8 cellular contexts compared by ENCODE assay signal in genomic region chr6:27831434-27832081, GRCh38.
DNase-seq lines count a peak whose midpoint lies in the region; ATAC-seq, FAIRE-seq and TF ChIP-seq lines count a peak whose summit lies in the region.
"Not testable (repeated sequence)": the region's sequence is repeated elsewhere in the genome, so short reads cannot be mapped to it uniquely, and the experiment has no call there.

No MANE protein-coding gene starts in this region.

- peak overlapping the region; percentile 96 for H3K27ac ChIP-seq in HUES64 (ENCODE audit: low read depth, low read length)
- peak overlapping the region; percentile 97 for H3K27ac ChIP-seq in OCI-LY7 (ENCODE audit: low read depth, low read length, poor library complexity, severe bottlenecking)
- peak overlapping the region; percentile 67 for H3K27ac ChIP-seq in endothelial cell of umbilical vein (ENCODE audit: insufficient read depth, low read depth, low read length)

- peak overlapping the region; percentile 96 for H3K27ac Mint-ChIP-seq in stimulated activated memory B cell treated with anti-CD40 and anti-IgM and Interleukin-4, amounts not matched to agents 10 μg/mL and 1 μg/mL and 100 μg/mL, for 72 hours

- peaks cover 11% of the 10 kb centered on the region; the same call in 1 of the 2 replicates for H3K79me2 ChIP-seq in OCI-LY7 (ENCODE audit: insufficient read depth, low read depth, low read length)
- H3K79me2 ChIP-seq in endothelial cell of umbilical vein (ENCODE audit: control insufficient read depth, insufficient read depth, low read length): not testable (repeated sequence)

- POLR2A ChIA-PET in OCI-LY7 (lab: Charles Lee): interaction anchor here (0.6 to 11.9 kb wide), 10 partner anchors 10 to 1786 kb away, joined by 3 to 1237 read pairs (median 6); a partner anchor contains a TSS
- POLR2A ChIA-PET in endothelial cell of umbilical vein (lab: Charles Lee): interaction anchor here (0.6 to 1.8 kb wide), 7 partner anchors 17 to 62 kb away, joined by 3 to 13 read pairs (median 5); a partner anchor contains a TSS

- H3K36me3 Mint-ChIP-seq in stimulated activated memory B cell treated with anti-CD40 and anti-IgM and Interleukin-4, amounts not matched to agents 10 μg/mL and 1 μg/mL and 100 μg/mL, for 72 hours: peaks cover 20% of the 10 kb centered on the region

- H3K9me2 ChIP-seq in OCI-LY7 (ENCODE audit: insufficient read depth, low read length): not testable (repeated sequence)

- under 1% methylated on average over 20 of the region's 26 CpGs for WGBS in HUES64

- not testable (repeated sequence) for H4K20me1 ChIP-seq in OCI-LY7 (ENCODE audit: insufficient read depth, low read length); endothelial cell of umbilical vein (replicated peaks; ENCODE audit: control insufficient read depth, extremely low read depth, insufficient read depth, low read length)

- H3K27me3 ChIP-seq in HUES64 (ENCODE audit: insufficient read depth, low read length); endothelial cell of umbilical vein (ENCODE audit: control insufficient read depth in 2 of 2, insufficient read depth in 2 of 2, low read length in 2 of 2): not testable (repeated sequence)

- H3K27me3 Mint-ChIP-seq in stimulated activated memory B cell treated with anti-CD40 and anti-IgM and Interleukin-4, amounts not matched to agents 10 μg/mL and 1 μg/mL and 100 μg/mL, for 72 hours: not testable (repeated sequence)

- H3K4me1 ChIP-seq in HUES64 (ENCODE audit: insufficient read depth, low read length) (peaks cover 27% of the 10 kb centered on the region), OCI-LY7 (ENCODE audit: insufficient read depth, low read length, poor library complexity, severe bottlenecking) (peaks cover 57% of the 10 kb centered on the region), endothelial cell of umbilical vein (ENCODE audit: control insufficient read depth, extremely low read depth, insufficient read depth, low read length) (peaks cover 20% of the 10 kb centered on the region)

- H3K9me3 ChIP-seq in HUES64 (ENCODE audit: insufficient read depth, low read depth, low read length); OCI-LY7 (ENCODE audit: low read length); endothelial cell of umbilical vein (replicated peaks; ENCODE audit: control insufficient read depth, insufficient read depth, low read length): not testable (repeated sequence)

- H3K9ac ChIP-seq in HUES64 (ENCODE audit: low read depth, low read length) (peak overlapping the region; percentile 93), endothelial cell of umbilical vein (replicated peaks; ENCODE audit: extremely low read depth, insufficient read depth, low read length) (peak overlapping the region; percentile 28)

- not testable (repeated sequence) for H3K9me3 Mint-ChIP-seq in stimulated activated memory B cell treated with anti-CD40 and anti-IgM and Interleukin-4, amounts not matched to agents 10 μg/mL and 1 μg/mL and 100 μg/mL, for 72 hours

- H3K36me3 ChIP-seq in HUES64 (ENCODE audit: insufficient read depth, low read length); OCI-LY7 (ENCODE audit: insufficient read depth, low read length); endothelial cell of umbilical vein (ENCODE audit: control insufficient read depth in 2 of 2, extremely low read depth in 1 of 2, insufficient read depth in 2 of 2, low read length in 2 of 2): not testable (repeated sequence)

- TF ChIP-seq CTCF in OCI-LY7 (conservative IDR thresholded peaks at IDR 0.05; ENCODE audit: low read length); endothelial cell of umbilical vein (IDR thresholded peaks at IDR 0.05; ENCODE audit: extremely low read depth in 1 of 2, insufficient read depth in 1 of 2, low read depth in 1 of 2, low read length in 2 of 2): not testable (repeated sequence)

- peak overlapping the region; percentile 69 for H3K4me2 ChIP-seq in OCI-LY7 (ENCODE audit: low read length)
- H3K4me2 ChIP-seq in endothelial cell of umbilical vein (ENCODE audit: insufficient read depth, low read length): peak overlapping the region; percentile 93

- H2AFZ ChIP-seq in OCI-LY7 (ENCODE audit: low read length): not testable (repeated sequence)
- H2AFZ ChIP-seq in endothelial cell of umbilical vein (ENCODE audit: low read depth, low read length): peak overlapping the region; percentile 69

- DNase-seq in Daoy (ENCODE audit: low read depth) (peak; percentile 54), OCI-LY7 (ENCODE audit: low spot score) (peak; percentile 85), activated T-cell treated with anti-CD3 and anti-CD28 coated beads for 1 hour (ENCODE audit: low read depth) (peak; percentile 56), endothelial cell of umbilical vein (ENCODE audit: low read depth, low spot score) (peak; percentile 49), mucosa of gallbladder (ENCODE audit: low spot score) (peak; percentile 92)

- intact Hi-C loops in OCI-LY7 (cut with micrococcal nuclease; ENCODE audit: unreplicated experiment): loop anchor here (2.0 to 10.0 kb wide), 3 partner anchors 19 to 1557 kb away; a partner anchor contains a TSS
- intact Hi-C loops in endothelial cell of umbilical vein (cut with micrococcal nuclease): loop anchor here (10.0 kb wide), 1 partner anchor 1807 kb away; a partner anchor contains a TSS

- peaks cover 32% of the 10 kb centered on the region for H3K4me1 Mint-ChIP-seq in stimulated activated memory B cell treated with anti-CD40 and anti-IgM and Interleukin-4, amounts not matched to agents 10 μg/mL and 1 μg/mL and 100 μg/mL, for 72 hours

- peak; percentile 77 for ATAC-seq in GM21825 (IDR thresholded peaks at IDR 0.05; ENCODE audit: unreplicated experiment)
- ATAC-seq in stimulated activated memory B cell treated with anti-CD40 and anti-IgM and Interleukin-4, amounts not matched to agents 10 μg/mL and 1 μg/mL and 100 μg/mL, for 72 hours: peak; percentile 97

- H3K4me3 ChIP-seq in HUES64 (ENCODE audit: low read length) (peak overlapping the region; percentile 71), OCI-LY7 (ENCODE audit: low read depth, low read length, poor library complexity, severe bottlenecking) (peak overlapping the region; percentile 53), endothelial cell of umbilical vein (replicated peaks in 1 of 3; ENCODE audit: insufficient read depth in 1 of 3, low read depth in 1 of 3, low read length in 3 of 3) (peak overlapping the region in 2 of 3 experiments; percentile 25 to 63)

- peak; percentile 96 for FAIRE-seq in endothelial cell of umbilical vein (lab: Jason Lieb, UNC)

- TF ChIP-seq POLR2A in endothelial cell of umbilical vein (IDR thresholded peaks at IDR 0.05; ENCODE audit: low read depth, low read length): peak; percentile 64

- peak overlapping the region; percentile 86 for H3K4me3 Mint-ChIP-seq in stimulated activated memory B cell treated with anti-CD40 and anti-IgM and Interleukin-4, amounts not matched to agents 10 μg/mL and 1 μg/mL and 100 μg/mL, for 72 hours

- H3K9me1 ChIP-seq in endothelial cell of umbilical vein (replicated peaks; ENCODE audit: control insufficient read depth, extremely low read depth, insufficient read depth, low read length): not testable (repeated sequence)

- not testable (repeated sequence) for BruUV-seq in OCI-LY7 (replicated peaks; lab: Mats Ljungman, UMichigan); endothelial cell of umbilical vein (replicated peaks; lab: Mats Ljungman, UMichigan)

- CTCF ChIA-PET in OCI-LY7 (lab: Charles Lee; ENCODE audit: unreplicated experiment): not testable (repeated sequence)
- CTCF ChIA-PET in endothelial cell of umbilical vein (lab: Charles Lee): interaction anchor here (0.6 kb wide), 1 partner anchor 65 kb away, joined by 3 read pairs; no protein-coding TSS in a partner anchor

- dilution Hi-C loops in endothelial cell of umbilical vein (cut with MboI; ENCODE audit: extremely low pct_ligation_motif_present, low sequenced_read_pairs): not testable (repeated sequence)

Comparison
In these comparisons a context has a peak if more than half of its experiments do, and no peak if none do; other contexts are left out.
1. Peak in every context shown above with its lines: DNase-seq, ATAC-seq, H3K4me3 ChIP-seq and H3K27ac ChIP-seq.